ENCODE assay signal across 24 cellular contexts in genomic region chr9:112184946-112185345, GRCh38.
"Had no signal": no experiment of that assay in that cellular context is flagged by ENCODE, and none has a peak within 500 bp of the region (broad histone marks: within the 10 kb centered on the region; RNA-seq: fewer than 3 reads in every experiment).

No MANE protein-coding gene starts in this region.

- H3K27ac ChIP-seq: neural progenitor cell, ovary, parathyroid adenoma, psoas muscle, stomach, thoracic aorta, tibial artery, transverse colon, upper lobe of right lung, uterus had no signal

- H2AFZ ChIP-seq: neural progenitor cell, parathyroid adenoma had no signal

- H3K9me3 ChIP-seq: ovary, psoas muscle, stomach, thoracic aorta, tibial artery, transverse colon, upper lobe of right lung, uterus had no signal

- H3K36me3 ChIP-seq: neural progenitor cell, ovary, stomach, thoracic aorta, tibial artery, transverse colon, upper lobe of right lung, uterus had no signal

- H3K4me3 ChIP-seq: neural progenitor cell, ovary, psoas muscle, stomach, thoracic aorta, tibial artery, transverse colon, upper lobe of right lung, uterus had no signal

- H3K79me2 ChIP-seq: parathyroid adenoma had no signal

- ATAC-seq: naive thymus-derived CD4-positive, alpha-beta T cell; natural killer cell; psoas muscle; right cardiac atrium; sciatic nerve; stimulated activated effector memory CD8-positive, alpha-beta T cell treated with anti-CD3 and anti-CD28 coated beads, Interleukin-12 subunit alpha, Interleukin-12 subunit beta, amount 100 ng/mL, for 72 hours; stimulated activated naive B cell treated with anti-CD40 and anti-IgM and Interleukin-4, amounts not matched to agents 10 μg/mL and 1 μg/mL and 100 μg/mL, for 72 hours; upper lobe of right lung had no signal

- DNase-seq: naive thymus-derived CD4-positive, alpha-beta T cell; natural killer cell; occipital lobe; ovary; posterior cingulate gyrus; psoas muscle; right cardiac atrium; small intestine; stimulated activated CD4-positive, alpha-beta T cell treated with anti-CD3 and anti-CD28 coated beads, Interleukin-15, amount 100 ng/mL, for 24 hours; stimulated activated CD4-positive, alpha-beta T cell treated with anti-CD3 and anti-CD28 coated beads, Interleukin-2, amount 100 ng/mL, for 24 hours; stimulated activated CD4-positive, alpha-beta T cell treated with anti-CD3 and anti-CD28 coated beads, Interleukin-2, amount 100 ng/mL, for 48 hours; stimulated activated CD4-positive, alpha-beta T cell treated with anti-CD3 and anti-CD28 coated beads, Interleukin-4, amount 100 ng/mL, for 24 hours; stimulated activated naive B cell treated with anti-CD40 and anti-IgM and Interleukin-4, amounts not matched to agents 10 μg/mL and 1 μg/mL and 100 μg/mL, for 72 hours; stimulated activated naive CD4-positive, alpha-beta T cell treated with Interleukin-2 at 50 U/mL for 16 hours; stomach; tibial artery; transverse colon; upper lobe of right lung; uterus had no signal

- H3K27me3 ChIP-seq: neural progenitor cell, ovary, stomach, tibial artery, transverse colon, upper lobe of right lung, uterus had no signal

- H3K4me1 ChIP-seq: parathyroid adenoma, psoas muscle, tibial artery had no signal

- H3K4me2 ChIP-seq: neural progenitor cell had no signal

- H3K9ac ChIP-seq: neural progenitor cell, parathyroid adenoma had no signal

- FAIRE-seq: small intestine had no signal
